Comparison of ENCODE assay signal across 21 cellular contexts in genomic region chr4:153595894-153596601, GRCh38.
DNase-seq lines count a peak whose midpoint lies in the region; ATAC-seq and TF ChIP-seq lines count a peak whose summit lies in the region.
"Had no signal": no experiment of that assay in that cellular context is flagged by ENCODE, and none has a peak within 500 bp of the region (broad histone marks: within the 10 kb centered on the region; RNA-seq: fewer than 3 reads in every experiment).

No MANE protein-coding gene starts in this region.

- H4K20me1 ChIP-seq in mammary epithelial cell (ENCODE audit: insufficient read depth, low read length), result no peaks in the 10 kb centered on the region

- H3K9me3 Mint-ChIP-seq in activated CD4-positive, alpha-beta T cell treated with anti-CD3 and anti-CD28 coated beads, Interleukin-2, amount 10 ng/mL, durations not matched to agents 7 days and 5 days, result no peaks in the 10 kb centered on the region
- H3K9me3 Mint-ChIP-seq in IgD-negative memory B cell, result no peaks in the 10 kb centered on the region
- H3K9me3 Mint-ChIP-seq: CD8-positive, alpha-beta memory T cell had no signal

- TF ChIP-seq CTCF in mammary epithelial cell (conservative IDR thresholded peaks at IDR 0.05 in 1 of 2, IDR thresholded peaks at IDR 0.05 in 1 of 2; ENCODE audit: extremely low read depth in 1 of 2, insufficient read depth in 1 of 2, low read depth in 1 of 2, low read length in 2 of 2), result no peak
- no peak for TF ChIP-seq CTCF in gastrocnemius medialis (IDR thresholded peaks at IDR 0.05 in 4 of 5, conservative IDR thresholded peaks at IDR 0.05 in 1 of 5)
- no peak for TF ChIP-seq CTCF in gastroesophageal sphincter (IDR thresholded peaks at IDR 0.05)

- H3K4me2 ChIP-seq in mammary epithelial cell (ENCODE audit: insufficient read depth, low read depth, low read length), result no peak overlapping the region
- H3K4me2 ChIP-seq: A549 had no signal

- H3K27ac Mint-ChIP-seq in activated CD4-positive, alpha-beta T cell treated with anti-CD3 and anti-CD28 coated beads, Interleukin-2, amount 10 ng/mL, durations not matched to agents 7 days and 5 days, result peak overlapping the region; percentile 1
- peak overlapping the region; percentile 41 to 74 (median 63) for H3K27ac Mint-ChIP-seq in IgD-negative memory B cell

- TF ChIP-seq EP300 in gastroesophageal sphincter (IDR thresholded peaks at IDR 0.05), result no peak

- intact Hi-C loops in mammary epithelial cell (cut with micrococcal nuclease) (no loop called here), gastrocnemius medialis (cut with DNase I; ENCODE audit: low total_unique reads) (no loop called here)

- no peak for DNase-seq in activated CD4-positive, alpha-beta T cell treated with anti-CD3 and anti-CD28 coated beads, Interleukin-2, amount 10 ng/mL, durations not matched to agents 7 days and 5 days
- no peak for DNase-seq in activated CD4-positive, alpha-beta T cell treated with anti-CD3 and anti-CD28 coated beads for 48 hours
- DNase-seq in mammary epithelial cell (peak; percentile 12), gastrocnemius medialis (no peak), NK-92 (lab: John Stamatoyannopoulos, UW; ENCODE audit: unreplicated experiment) (no peak)
- DNase-seq: CD8-positive, alpha-beta memory T cell; erythroblast; H7; heart right ventricle; midbrain; NCI-H1930; NCI-H510A treated with DMSO at 0.1 percent for 48 hours; stimulated activated CD4-positive, alpha-beta T cell treated with anti-CD3 and anti-CD28 coated beads, Interleukin-4, amount 100 ng/mL, for 4 hours; SW 1271; upper lobe of right lung had no signal

- 78% methylated on average over 5 of the region's 6 CpGs for WGBS in mammary epithelial cell (ENCODE audit: low coverage, missing lambda C conversion rate)
- WGBS in gastroesophageal sphincter (ENCODE audit: low coverage in 1 of 2), 2 donors, result 85% methylated on average over 4 to 5 of the region's 6 CpGs

- TF ChIP-seq POLR2A in gastrocnemius medialis (IDR thresholded peaks at IDR 0.05) (no peak), gastroesophageal sphincter (IDR thresholded peaks at IDR 0.05) (no peak)

- no TSS peak for BruUV-seq in mammary epithelial cell (replicated peaks; lab: Mats Ljungman, UMichigan)

- no peaks in the 10 kb centered on the region for H3K27me3 Mint-ChIP-seq in activated CD4-positive, alpha-beta T cell treated with anti-CD3 and anti-CD28 coated beads, Interleukin-2, amount 10 ng/mL, durations not matched to agents 7 days and 5 days
- no peaks in the 10 kb centered on the region for H3K27me3 Mint-ChIP-seq in IgD-negative memory B cell
- H3K27me3 Mint-ChIP-seq: CD8-positive, alpha-beta memory T cell had no signal

- H3K4me1 ChIP-seq in mammary epithelial cell (ENCODE audit: insufficient read depth, low read length), result no peaks in the 10 kb centered on the region
- H3K4me1 ChIP-seq in gastrocnemius medialis, result peaks cover 11 to 16% of the 10 kb centered on the region in 2 donors
- peaks cover 0 to 16% (median 7%) of the 10 kb centered on the region in 3 donors for H3K4me1 ChIP-seq in gastroesophageal sphincter
- H3K4me1 ChIP-seq: A549, upper lobe of right lung had no signal

- H3K9me3 ChIP-seq in mammary epithelial cell (replicated peaks; ENCODE audit: insufficient read depth, low read length) (no peaks in the 10 kb centered on the region), gastrocnemius medialis (no peaks in the 10 kb centered on the region), gastroesophageal sphincter (no peaks in the 10 kb centered on the region)
- H3K9me3 ChIP-seq: A549, heart right ventricle, upper lobe of right lung had no signal

- no peak overlapping the region for H3K4me3 Mint-ChIP-seq in activated CD4-positive, alpha-beta T cell treated with anti-CD3 and anti-CD28 coated beads, Interleukin-2, amount 10 ng/mL, durations not matched to agents 7 days and 5 days
- H3K4me3 Mint-ChIP-seq in IgD-negative memory B cell, result no peak overlapping the region
- H3K4me3 Mint-ChIP-seq: CD8-positive, alpha-beta memory T cell had no signal

- ATAC-seq in gastrocnemius medialis (peak; percentile 27 to 52), GM19452 (IDR thresholded peaks at IDR 0.05; ENCODE audit: unreplicated experiment) (no peak), gastroesophageal sphincter (no peak)
- ATAC-seq: A549, heart right ventricle, upper lobe of right lung had no signal

- H3K27me3 ChIP-seq in mammary epithelial cell (ENCODE audit: insufficient read depth, low read length), result no peaks in the 10 kb centered on the region
- no peaks in the 10 kb centered on the region for H3K27me3 ChIP-seq in gastrocnemius medialis
- H3K27me3 ChIP-seq in gastroesophageal sphincter, result no peaks in the 10 kb centered on the region
- H3K27me3 ChIP-seq: heart right ventricle, upper lobe of right lung had no signal

- in situ Hi-C loops in mammary epithelial cell (cut with MboI; ENCODE audit: low sequenced_read_pairs in 2 of 2), result loop anchor here in 1 of 2 donors (25.0 kb wide), 1 partner anchor 459 kb away; no protein-coding TSS in a partner anchor
- in situ Hi-C loops in gastrocnemius medialis (cut with MboI; ENCODE audit: low sequenced_read_pairs in 4 of 4), result no loop called here

- H3K36me3 Mint-ChIP-seq in activated CD4-positive, alpha-beta T cell treated with anti-CD3 and anti-CD28 coated beads, Interleukin-2, amount 10 ng/mL, durations not matched to agents 7 days and 5 days (ENCODE audit: low read depth), result peaks cover 60% of the 10 kb centered on the region
- H3K36me3 Mint-ChIP-seq in IgD-negative memory B cell, result peaks cover 5% of the 10 kb centered on the region

- H3K36me3 ChIP-seq in mammary epithelial cell (ENCODE audit: insufficient read depth, low read length) (peaks cover 6% of the 10 kb centered on the region), gastrocnemius medialis (peaks cover 0 to 45% of the 10 kb centered on the region in 2 donors), gastroesophageal sphincter (peaks cover 0 to 61% of the 10 kb centered on the region in 2 donors)

- CTCF ChIA-PET in activated CD4-positive, alpha-beta T cell treated with anti-CD3 and anti-CD28 coated beads, Interleukin-2, amount 10 ng/mL, durations not matched to agents 7 days and 5 days (lab: Charles Lee), result interaction anchor here (1.4 kb wide), 1 partner anchor 12 kb away, joined by 4 read pairs; no protein-coding TSS in a partner anchor
- CTCF ChIA-PET in mammary epithelial cell (lab: Charles Lee; ENCODE audit: low non-redundant PET), result no interaction called here

- dilution Hi-C loops in mammary epithelial cell (cut with HindIII; ENCODE audit: low sequenced_read_pairs), result no loop called here

- no peak overlapping the region for H3K27ac ChIP-seq in mammary epithelial cell (ENCODE audit: insufficient read depth, low read depth, low read length)
- H3K27ac ChIP-seq in gastrocnemius medialis, result peak overlapping the region; percentile 40 to 76 (median 74)
- no peak overlapping the region for H3K27ac ChIP-seq in gastroesophageal sphincter
- H3K27ac ChIP-seq: A549, coronary artery, upper lobe of right lung, VCaP had no signal

- H3K4me3 ChIP-seq in mammary epithelial cell (replicated peaks in 1 of 3; ENCODE audit: insufficient read depth in 1 of 3, low read depth in 2 of 3, low read length in 3 of 3) (no peak overlapping the region), gastrocnemius medialis (no peak overlapping the region), gastroesophageal sphincter (no peak overlapping the region)
- H3K4me3 ChIP-seq: A549, coronary artery, heart right ventricle, upper lobe of right lung had no signal

- peaks cover 9% of the 10 kb centered on the region for H3K4me1 Mint-ChIP-seq in activated CD4-positive, alpha-beta T cell treated with anti-CD3 and anti-CD28 coated beads, Interleukin-2, amount 10 ng/mL, durations not matched to agents 7 days and 5 days
- H3K4me1 Mint-ChIP-seq in IgD-negative memory B cell, result peaks cover 3 to 4% (median 4%) of the 10 kb centered on the region in 3 donors
- H3K4me1 Mint-ChIP-seq: CD8-positive, alpha-beta memory T cell had no signal

- H2AFZ ChIP-seq in mammary epithelial cell (ENCODE audit: low read depth, low read length), result no peak overlapping the region

- no peaks in the 10 kb centered on the region for H3K79me2 ChIP-seq in mammary epithelial cell (ENCODE audit: insufficient read depth, low read length)

- POLR2A ChIA-PET in activated CD4-positive, alpha-beta T cell treated with anti-CD3 and anti-CD28 coated beads, Interleukin-2, amount 10 ng/mL, durations not matched to agents 7 days and 5 days (lab: Charles Lee), result interaction anchor here (0.6 kb wide), 1 partner anchor 99 kb away, joined by 3 read pairs; no protein-coding TSS in a partner anchor

- no peak overlapping the region for H3K9ac ChIP-seq in mammary epithelial cell (ENCODE audit: insufficient read depth, low read length)

Comparison
In these comparisons a context has a peak if more than half of its experiments do, and no peak if none do; other contexts are left out.
1. H3K27ac ChIP-seq: peak in gastrocnemius medialis (4 of 4); none in mammary epithelial cell (single experiment) and gastroesophageal sphincter (0 of 4).
2. ATAC-seq: peak in gastrocnemius medialis (2 of 2); none in GM19452 (single experiment) and gastroesophageal sphincter (single experiment).